ENCODE assay signal across 25 cellular contexts in the genomic region with DNA sequence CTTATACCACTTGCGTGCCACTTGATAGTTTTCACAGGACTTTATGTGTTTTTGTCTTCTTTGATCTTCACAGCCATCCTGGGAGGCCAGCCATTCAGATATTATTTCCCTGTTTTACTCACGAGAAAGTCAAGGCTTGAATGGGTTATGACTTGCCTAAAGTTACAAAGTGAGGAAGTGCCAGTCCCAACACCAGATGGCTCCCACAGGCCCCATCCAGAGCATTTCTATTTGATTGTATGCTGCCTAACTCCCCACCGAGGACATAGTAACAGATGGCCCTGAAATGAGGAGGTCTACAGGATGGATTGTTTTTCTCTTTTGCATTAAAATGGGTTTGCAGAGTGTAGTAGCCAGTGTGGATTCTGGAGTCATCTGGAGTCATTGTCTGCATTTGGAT.
"Had no signal": no experiment of that assay in that cellular context is flagged by ENCODE, and none has a peak within 500 bp of the region (broad histone marks: within the 10 kb centered on the region; RNA-seq: fewer than 3 reads in every experiment).

No MANE protein-coding gene starts in this region.

- H3K27ac Mint-ChIP-seq: dendritic cell treated with granulocyte-macrophage colony-stimulating factor and Interleukin-4, amounts not matched to agents 40 ng/mL and 50 ng/mL, for 4 days; immature natural killer cell; naive thymus-derived CD8-positive, alpha-beta T cell; nephron progenitor cell; stimulated activated effector memory CD8-positive, alpha-beta T cell treated with anti-CD3 and anti-CD28 coated beads, Interleukin-12 subunit alpha, Interleukin-12 subunit beta, amount 100 ng/mL, for 72 hours had no signal

- DNase-seq: effector memory CD4-positive, alpha-beta T cell; esophagus squamous epithelium; foreskin melanocyte; glutamatergic neuron; heart right ventricle; hippocampal formation; immature natural killer cell; islet precursor cell; kidney glomerular epithelial cell; left colon; left ventricle myocardium superior; lower lobe of right lung; naive thymus-derived CD8-positive, alpha-beta T cell; nephron progenitor cell; nucleus accumbens; stimulated activated CD4-positive, alpha-beta T cell treated with anti-CD3 and anti-CD28 coated beads, Interleukin-12 subunit alpha, Interleukin-12 subunit beta, amount 100 ng/mL, for 4 hours; stimulated activated CD4-positive, alpha-beta T cell treated with anti-CD3 and anti-CD28 coated beads, Interleukin-1b, Interleukin-23, amount 100 ng/mL, for 48 hours; stimulated activated CD4-positive, alpha-beta T cell treated with anti-CD3 and anti-CD28 coated beads, Interleukin-4, amount 100 ng/mL, for 24 hours; stimulated activated naive CD4-positive, alpha-beta T cell treated with Interleukin-2 at 50 U/mL for 16 hours; stomach; thyroid gland; trophoblast cell had no signal

- ATAC-seq: heart right ventricle; left colon; left ventricle myocardium superior; lower lobe of right lung; naive thymus-derived CD8-positive, alpha-beta T cell; sciatic nerve; stimulated activated effector memory CD8-positive, alpha-beta T cell treated with anti-CD3 and anti-CD28 coated beads, Interleukin-12 subunit alpha, Interleukin-12 subunit beta, amount 100 ng/mL, for 72 hours had no signal

- H3K36me3 Mint-ChIP-seq: stimulated activated effector memory CD8-positive, alpha-beta T cell treated with anti-CD3 and anti-CD28 coated beads, Interleukin-12 subunit alpha, Interleukin-12 subunit beta, amount 100 ng/mL, for 72 hours had no signal
